Comparison of ENCODE assay signal across 19 cellular contexts in the genomic region with DNA sequence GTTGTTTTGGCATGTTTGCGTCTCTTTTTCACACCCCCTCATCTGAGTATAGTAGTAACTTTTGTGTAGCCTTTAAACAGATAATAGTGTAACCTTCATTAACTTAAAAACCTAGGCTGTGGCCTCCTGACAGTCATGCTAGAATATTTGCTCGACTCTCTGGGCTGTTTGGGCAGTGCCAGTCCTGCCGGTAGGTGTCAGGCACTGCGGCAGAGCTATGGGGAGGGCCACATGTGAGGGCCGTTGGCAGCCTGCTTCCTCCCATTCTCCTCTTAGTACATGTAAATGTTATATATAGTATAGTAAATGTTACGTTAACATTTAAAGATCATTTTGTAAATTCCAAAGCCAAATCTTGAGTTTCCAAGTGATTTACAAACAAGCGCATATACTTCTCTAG. TPM values are rescaled to one million over a fixed set of nuclear protein-coding genes. Genes with fewer than 3 reads are reported as not detected.
A peak's percentile ranks its signal among the peaks of the same experiment; 100 is the strongest.
DNase-seq lines count a peak whose midpoint lies in the region; ATAC-seq and TF ChIP-seq lines count a peak whose summit lies in the region.
"Had no signal": no experiment of that assay in that cellular context is flagged by ENCODE, and none has a peak within 500 bp of the region (broad histone marks: within the 10 kb centered on the region; RNA-seq: fewer than 3 reads in every experiment).

No MANE protein-coding gene starts in this region.

- H3K27ac ChIP-seq in left ventricle myocardium inferior (replicated peaks) (no peak overlapping the region), esophagus muscularis mucosa (replicated peaks in 1 of 4) (no peak overlapping the region), lower lobe of right lung (no peak overlapping the region), testis (no peak overlapping the region)
- H3K27ac ChIP-seq: 22Rv1, BLaER1, C4-2B had no signal

- DNase-seq in left cardiac atrium (no peak), left ventricle myocardium inferior (no peak), esophagus muscularis mucosa (ENCODE audit: extremely low spot score) (peak; percentile 57), lower lobe of right lung (no peak), testis (peak; percentile 33), UCSD-AML1 (lab: John Stamatoyannopoulos, UW; ENCODE audit: unreplicated experiment) (no peak)
- DNase-seq in activated T-cell treated with anti-CD3 and anti-CD28 coated beads, Interleukin-2, amount 50 U/mL, for 1 hour: no peak
- DNase-seq: Caco-2; CD4-positive, CD25-positive, alpha-beta regulatory T cell; CD8-positive, alpha-beta T cell; DMS153; DND-41; GOT3 had no signal

- H3K4me3 ChIP-seq in left ventricle myocardium inferior (no peak overlapping the region), esophagus muscularis mucosa (no peak overlapping the region), lower lobe of right lung (no peak overlapping the region), testis (no peak overlapping the region)
- H3K4me3 ChIP-seq: BLaER1 had no signal

- no peaks in the 10 kb centered on the region for H3K27me3 ChIP-seq in left ventricle myocardium inferior (ENCODE audit: low read depth)
- no peaks in the 10 kb centered on the region for H3K27me3 ChIP-seq in esophagus muscularis mucosa
- no peaks in the 10 kb centered on the region for H3K27me3 ChIP-seq in lower lobe of right lung (ENCODE audit: low read depth)
- no peaks in the 10 kb centered on the region for H3K27me3 ChIP-seq in testis
- H3K27me3 ChIP-seq: BLaER1 had no signal

- ATAC-seq in left cardiac atrium: peak; percentile 19 to 43
- peak; percentile 39 to 69 for ATAC-seq in lower lobe of right lung
- ATAC-seq in HG03439 (IDR thresholded peaks at IDR 0.05; ENCODE audit: unreplicated experiment): no peak
- ATAC-seq: CD8-positive, alpha-beta T cell; HCT116 had no signal

- H3K9me3 ChIP-seq in left ventricle myocardium inferior (replicated peaks) (no peaks in the 10 kb centered on the region), esophagus muscularis mucosa (no peaks in the 10 kb centered on the region), lower lobe of right lung (no peaks in the 10 kb centered on the region), testis (no peaks in the 10 kb centered on the region)
- H3K9me3 ChIP-seq: BLaER1, Caco-2 had no signal

- intact Hi-C loops in left cardiac atrium (cut with DNase I): no loop called here
- intact Hi-C loops in left ventricle myocardium inferior (cut with micrococcal nuclease): no loop called here
- intact Hi-C loops in esophagus muscularis mucosa (cut with DNase I): no loop called here
- intact Hi-C loops in lower lobe of right lung (cut with DNase I): no loop called here
- intact Hi-C loops in testis (cut with DNase I; ENCODE audit: low total_unique reads): no loop called here

- TF ChIP-seq CTCF in left ventricle myocardium inferior (IDR thresholded peaks at IDR 0.05; ENCODE audit: borderline replicate concordance): no peak
- TF ChIP-seq CTCF in esophagus muscularis mucosa (IDR thresholded peaks at IDR 0.05): no peak
- TF ChIP-seq CTCF in lower lobe of right lung (IDR thresholded peaks at IDR 0.05): no peak
- TF ChIP-seq CTCF in testis (IDR thresholded peaks at IDR 0.05): peak in 1 of 3 experiments; percentile 19

- H3K36me3 ChIP-seq in left ventricle myocardium inferior (peaks cover 78% of the 10 kb centered on the region), esophagus muscularis mucosa (peaks cover 27 to 84% (median 65%) of the 10 kb centered on the region in 4 donors), lower lobe of right lung (peaks cover 83% of the 10 kb centered on the region), testis (ENCODE audit: low read depth, missing control alignments) (no peaks in the 10 kb centered on the region)

- WGBS in esophagus muscularis mucosa: 83% methylated on average over 7 of the region's 7 CpGs
- 62 to 65% methylated on average over 6 to 7 of the region's 7 CpGs for WGBS in testis, 2 donors

- TF ChIP-seq POLR2A in esophagus muscularis mucosa (IDR thresholded peaks at IDR 0.05; ENCODE audit: low read depth): no peak
- no peak for TF ChIP-seq POLR2A in testis (IDR thresholded peaks at IDR 0.05)

- H3K4me1 ChIP-seq in left ventricle myocardium inferior (peaks cover 35% of the 10 kb centered on the region), esophagus muscularis mucosa (peaks cover 0 to 9% (median 4%) of the 10 kb centered on the region in 4 donors), lower lobe of right lung (no peaks in the 10 kb centered on the region), testis (peaks cover 26% of the 10 kb centered on the region)
- H3K4me1 ChIP-seq: Caco-2 had no signal

- TF ChIP-seq EP300 in esophagus muscularis mucosa (IDR thresholded peaks at IDR 0.05): no peak

RNA-seq across cellular contexts. Expression of gene BCCIP, which starts 26.1 kb away (rescaled TPM):
- total RNA-seq in left cardiac atrium (10 to 100 TPM; 34.8 to 51.1 TPM), left ventricle myocardium inferior (45.1 TPM), esophagus muscularis mucosa (10 to 100 TPM; 36.8 to 53.2 (median 46.3) TPM), lower lobe of right lung (39.8 TPM), testis (10 to 100 TPM; 59.8 to 81.9 TPM)
- polyA plus RNA-seq in testis (ENCODE audit: insufficient read depth, low read depth, low replicate concordance): 63.9 TPM

RNA-seq across cellular contexts. Expression of gene UROS, which starts 26.4 kb away (rescaled TPM):
- 10 to 100 TPM; 59.5 to 68.5 TPM for total RNA-seq in left cardiac atrium
- 80.4 TPM for total RNA-seq in left ventricle myocardium inferior
- 10 to 100 TPM; 29.7 to 46.5 (median 36.4) TPM for total RNA-seq in esophagus muscularis mucosa
- total RNA-seq in lower lobe of right lung: 27.0 TPM
- total RNA-seq in testis: 10 to 100 TPM; 62.5 to 70.3 TPM
- 69.2 TPM for polyA plus RNA-seq in testis (ENCODE audit: insufficient read depth, low read depth, low replicate concordance)

RNA-seq across cellular contexts. Expression of gene DHX32, which starts 31.6 kb away (rescaled TPM):
- total RNA-seq in left cardiac atrium: 10 to 100 TPM; 37.1 to 39.7 TPM
- total RNA-seq in left ventricle myocardium inferior: 46.4 TPM
- 10 to 100 TPM; 22.4 to 26.2 (median 25.0) TPM for total RNA-seq in esophagus muscularis mucosa
- 31.9 TPM for total RNA-seq in lower lobe of right lung
- total RNA-seq in testis: 10 to 100 TPM; 42.2 to 60.2 TPM
- 64.0 TPM for polyA plus RNA-seq in testis (ENCODE audit: insufficient read depth, low read depth, low replicate concordance)

RNA-seq across cellular contexts. Expression of gene FANK1, which starts 46.9 kb away (rescaled TPM):
- total RNA-seq in left cardiac atrium: under 1 TPM; 0.81 to 0.88 TPM
- total RNA-seq in left ventricle myocardium inferior: 0.30 TPM
- total RNA-seq in esophagus muscularis mucosa: 1 to 10 TPM in 2 of 4 donors, under 1 TPM in 2; 0.50 to 2.6 (median 1.4) TPM
- 11.5 TPM for total RNA-seq in lower lobe of right lung
- 10 to 100 TPM; 41.1 to 60.9 TPM for total RNA-seq in testis
- 143 TPM for polyA plus RNA-seq in testis (ENCODE audit: insufficient read depth, low read depth, low replicate concordance)
- total RNA-seq: B cell; CD8-positive, alpha-beta T cell had no signal

Comparison
In these comparisons a context has a peak if more than half of its experiments do, and no peak if none do; other contexts are left out.
1. DNase-seq: peak in esophagus muscularis mucosa (single experiment) and testis (single experiment); none in left cardiac atrium (single experiment), left ventricle myocardium inferior (single experiment), lower lobe of right lung (single experiment), UCSD-AML1 (single experiment) and activated T-cell treated with anti-CD3 and anti-CD28 coated beads, Interleukin-2, amount 50 U/mL, for 1 hour (single experiment).